Comparison of ENCODE assay signal across 21 cellular contexts in genomic region chr1:228913649-228914048, GRCh38.
A peak's percentile ranks its signal among the peaks of the same experiment; 100 is the strongest.
DNase-seq lines count a peak whose midpoint lies in the region; ATAC-seq and TF ChIP-seq lines count a peak whose summit lies in the region.
"Had no signal": no experiment of that assay in that cellular context is flagged by ENCODE, and none has a peak within 500 bp of the region (broad histone marks: within the 10 kb centered on the region; RNA-seq: fewer than 3 reads in every experiment).

No MANE protein-coding gene starts in this region.

- H3K4me3 ChIP-seq in spleen (no peak overlapping the region), uterus (no peak overlapping the region)

- H3K4me1 ChIP-seq in spleen (no peaks in the 10 kb centered on the region), uterus (no peaks in the 10 kb centered on the region)

- ATAC-seq in GM19397 (IDR thresholded peaks at IDR 0.05; ENCODE audit: unreplicated experiment) = no peak
- no peak for ATAC-seq in stimulated activated naive CD8-positive, alpha-beta T cell treated with anti-CD3 and anti-CD28 coated beads, Interleukin-15, Interleukin-2, amounts not matched to agents 100 U/mL and 50 U/mL, for 24 hours

- peak; percentile 62 for DNase-seq in NCI-H524 treated with DMSO at 0.1 percent for 48 hours (lab: John Stamatoyannopoulos, UW)
- DNase-seq in medulla oblongata (ENCODE audit: extremely low spot score) = peak; percentile 36
- DNase-seq in spleen = peak; percentile 19
- no peak for DNase-seq in uterus
- DNase-seq in stimulated activated naive CD8-positive, alpha-beta T cell treated with anti-CD3 and anti-CD28 coated beads, Interleukin-15, Interleukin-2, amounts not matched to agents 100 U/mL and 50 U/mL, for 24 hours = no peak
- no peak for DNase-seq in DMS 273 (lab: John Stamatoyannopoulos, UW; ENCODE audit: unreplicated experiment)
- DNase-seq: Calu3; CD4-positive, alpha-beta memory T cell; DND-41; GOT3; HFFc6; KBM-7; NCI-H1436; NCI-H2081; NCI-H226; NCI-H526 treated with DMSO at 0.1 percent for 48 hours; NK-92 treated with Interleukin-12 subunit alpha and Interleukin-12 subunit beta, amount 100 ng/mL, for 24 hours; RPMI8226; SIG-M5 had no signal

- intact Hi-C loops in spleen (cut with DNase I; ENCODE audit: low total_unique reads) (no loop called here), uterus (cut with DNase I; ENCODE audit: low total_unique reads) (no loop called here)

- H3K27ac ChIP-seq in cingulate gyrus (ENCODE audit: low read depth, low read length) = peak overlapping the region; percentile 60
- H3K27ac ChIP-seq in spleen = no peak overlapping the region
- no peak overlapping the region for H3K27ac ChIP-seq in uterus

- TF ChIP-seq CTCF in spleen (IDR thresholded peaks at IDR 0.05 in 8 of 11, conservative IDR thresholded peaks at IDR 0.05 in 3 of 11) = no peak
- TF ChIP-seq CTCF in uterus (IDR thresholded peaks at IDR 0.05) = no peak

- 82 to 91% (median 87%) methylated on average over 3 of the region's 3 CpGs for WGBS in spleen, 5 donors

- H3K36me3 ChIP-seq in spleen = no peaks in the 10 kb centered on the region
- no peaks in the 10 kb centered on the region for H3K36me3 ChIP-seq in uterus

- H3K9me3 ChIP-seq in spleen = no peaks in the 10 kb centered on the region
- no peaks in the 10 kb centered on the region for H3K9me3 ChIP-seq in uterus

- TF ChIP-seq POLR2A in spleen (IDR thresholded peaks at IDR 0.05) = no peak
- TF ChIP-seq POLR2A in uterus (IDR thresholded peaks at IDR 0.05) = no peak

- H3K27me3 ChIP-seq in spleen (replicated peaks in 1 of 7) (no peaks in the 10 kb centered on the region), uterus (no peaks in the 10 kb centered on the region)

Comparison
In these comparisons a context has a peak if more than half of its experiments do, and no peak if none do; other contexts are left out.
1. DNase-seq: peak in NCI-H524 treated with DMSO at 0.1 percent for 48 hours (single experiment), medulla oblongata (single experiment) and spleen (single experiment); none in uterus (0 of 2), stimulated activated naive CD8-positive, alpha-beta T cell treated with anti-CD3 and anti-CD28 coated beads, Interleukin-15, Interleukin-2, amounts not matched to agents 100 U/mL and 50 U/mL, for 24 hours (single experiment) and DMS 273 (single experiment).